ENCODE assay signal across 1 cellular context in the genomic region with DNA sequence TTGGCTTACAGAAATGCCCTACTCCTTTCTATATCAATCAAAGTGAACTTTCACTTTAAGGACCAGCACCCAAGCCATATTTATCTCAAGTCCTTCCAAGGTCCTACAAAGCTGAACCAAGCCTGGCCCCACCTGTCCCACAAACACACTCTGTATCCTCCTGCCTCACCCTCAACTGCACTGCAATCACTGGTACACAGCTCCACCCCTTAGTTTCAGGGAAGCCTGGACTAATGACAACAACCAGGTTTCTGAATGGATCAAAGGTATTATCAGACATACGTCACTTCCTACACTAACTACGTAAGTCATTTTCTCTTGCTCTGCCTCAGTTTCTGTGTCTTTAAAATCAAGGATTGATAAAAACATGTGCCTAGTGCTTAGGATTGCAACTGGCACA.
TF ChIP-seq lines count a peak whose summit lies in the region.

No MANE protein-coding gene starts in this region.

TF ChIP-seq in H1, 55 proteins besides CTCF, POLR2A, EP300 and RAD21:
- no peak for TF ChIP-seq TAF7 (optimal IDR thresholded peaks at IDR 0.05; ENCODE audit: borderline replicate concordance, low read depth, low read length)
- no peak for TF ChIP-seq FOSL1 (IDR thresholded peaks at IDR 0.05; ENCODE audit: insufficient read depth, low read depth, low read length)
- TF ChIP-seq HDAC2 (IDR thresholded peaks at IDR 0.05; ENCODE audit: borderline replicate concordance in 1 of 2, low read depth in 2 of 2, low read length in 2 of 2), result no peak
- TF ChIP-seq NANOG (IDR thresholded peaks at IDR 0.05; ENCODE audit: insufficient read depth, low read depth, low read length, poor library complexity, severe bottlenecking), result no peak
- no peak for TF ChIP-seq MAFK (IDR thresholded peaks at IDR 0.05; ENCODE audit: low read depth, low read length)
- no peak for TF ChIP-seq EGR1 (IDR thresholded peaks at IDR 0.05; ENCODE audit: borderline replicate concordance, low read depth, low read length)
- TF ChIP-seq EZH2 (IDR thresholded peaks at IDR 0.05; ENCODE audit: low read depth, low read length, severe bottlenecking), result no peak
- TF ChIP-seq SP2 (IDR thresholded peaks at IDR 0.05; ENCODE audit: low read length), result no peak
- no peak for TF ChIP-seq RXRA (IDR thresholded peaks at IDR 0.05; ENCODE audit: insufficient read depth, low read depth, low read length)
- no peak for TF ChIP-seq POLR2AphosphoS5 (IDR thresholded peaks at IDR 0.05; ENCODE audit: low read depth, low read length)
